35 cellular contexts compared by ENCODE assay signal in genomic region chrX:43510194-43510593, GRCh38.
"Had no signal": no experiment of that assay in that cellular context is flagged by ENCODE, and none has a peak within 500 bp of the region (broad histone marks: within the 10 kb centered on the region; RNA-seq: fewer than 3 reads in every experiment).

No MANE protein-coding gene starts in this region.

- DNase-seq: Karpas-422, Kasumi-1, MG63, MM.1S, MV-4-11, NCI-H1048, NCI-H1092, NCI-H1092 treated with DMSO at 0.1 percent for 48 hours, NCI-H1105, NCI-H1105 treated with DMSO at 0.1 percent for 48 hours, NCI-H1417, NCI-H1417 treated with DMSO at 0.1 percent for 48 hours, NCI-H1436, NCI-H1436 treated with DMSO at 0.1 percent for 48 hours, NCI-H146, NCI-H1694, NCI-H1694 treated with DMSO at 0.1 percent for 48 hours, NCI-H187, NCI-H187 treated with DMSO at 0.1 percent for 48 hours, NCI-H1930, NCI-H2029, NCI-H2029 treated with DMSO at 0.1 percent for 48 hours, NCI-H2081, NCI-H2081 treated with DMSO at 0.1 percent for 48 hours, NCI-H2107, NCI-H2171, NCI-H2171 treated with DMSO at 0.1 percent for 48 hours, NCI-H2227 treated with DMSO at 0.1 percent for 48 hours, NCI-H226, NCI-H345, NCI-H446, NCI-H446 treated with DMSO at 0.1 percent for 48 hours, NCI-H510A, NCI-H510A treated with DMSO at 0.1 percent for 48 hours, NCI-H524 had no signal

- H3K36me3 ChIP-seq: MG63 had no signal

- H3K9me3 ChIP-seq: MG63 had no signal

- H3K27me3 ChIP-seq: MG63 had no signal

- H3K4me3 ChIP-seq: MG63 had no signal
